8 cellular contexts compared by ENCODE assay signal in the genomic region with DNA sequence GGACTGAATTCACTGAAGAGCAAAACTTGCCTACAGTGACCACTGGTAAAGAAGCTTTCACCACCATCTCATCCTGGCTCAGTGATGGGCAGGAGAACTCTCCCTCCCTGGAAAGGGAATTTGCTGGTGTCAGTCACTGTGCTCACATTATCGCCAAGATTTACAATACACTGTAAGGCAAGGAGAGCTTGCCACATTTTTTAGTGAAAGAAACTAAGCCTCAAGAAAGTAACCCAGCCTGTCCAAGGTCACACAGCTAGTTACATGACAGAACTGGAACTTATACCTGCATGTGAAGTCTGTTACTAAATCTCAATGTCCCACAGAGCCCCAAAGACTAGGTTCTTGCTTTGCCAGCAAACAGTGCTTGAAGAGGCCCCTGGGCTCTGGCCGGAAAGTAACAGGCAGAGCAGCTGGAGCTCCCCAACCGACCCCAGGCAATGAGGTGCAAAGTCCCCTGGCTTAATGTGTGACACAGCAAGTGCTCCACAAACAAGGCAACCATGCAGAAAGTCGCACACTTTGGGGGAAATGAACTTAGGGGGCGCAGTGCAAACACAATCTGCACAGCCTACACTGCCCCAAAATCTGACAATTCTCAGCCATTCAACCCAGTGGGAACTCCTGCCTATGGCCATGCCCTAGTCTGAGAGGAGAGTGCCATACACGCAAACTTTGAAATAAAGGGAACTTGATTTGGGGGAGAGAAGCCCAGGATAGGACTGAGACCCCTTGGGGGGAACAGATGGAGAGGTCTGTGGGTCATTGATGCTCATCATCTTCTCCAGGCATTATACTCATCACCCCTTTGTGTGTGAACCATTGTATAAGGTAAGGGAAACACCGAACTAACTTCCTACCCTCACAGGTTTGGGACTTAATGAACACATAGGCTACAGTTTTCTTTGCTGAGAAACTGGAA. TPM values are rescaled to one million over a fixed set of nuclear protein-coding genes. Genes with fewer than 3 reads are reported as not detected.
DNase-seq lines count a peak whose midpoint lies in the region; ATAC-seq and TF ChIP-seq lines count a peak whose summit lies in the region.

No MANE protein-coding gene starts in this region.

- H3K4me1 ChIP-seq in HEK293 (ENCODE audit: control insufficient read depth, insufficient read depth, low read length) (peaks cover 8% of the 10 kb centered on the region; the same call in 1 of the 2 replicates), iPS-15b (ENCODE audit: control insufficient read depth, insufficient read depth, low read length) (peaks cover 39% of the 10 kb centered on the region), smooth muscle cell (ENCODE audit: low read depth) (peaks cover 34% of the 10 kb centered on the region)

- WGBS in smooth muscle cell (ENCODE audit: low lambda C conversion rate) = 45% methylated on average over 7 of the region's 7 CpGs

- H2AFZ ChIP-seq in smooth muscle cell (ENCODE audit: low read depth) = no peak overlapping the region

- peaks cover 0 to 46% of the 10 kb centered on the region in 2 experiments; a peak in 1 of 3 replicates for H3K36me3 ChIP-seq in HEK293 (ENCODE audit: control insufficient read depth in 2 of 2, insufficient read depth in 1 of 2, low read length in 2 of 2)
- peaks cover 8% of the 10 kb centered on the region for H3K36me3 ChIP-seq in iPS-15b (ENCODE audit: control insufficient read depth, insufficient read depth, low read length)
- H3K36me3 ChIP-seq in smooth muscle cell (ENCODE audit: low read depth) = no peaks in the 10 kb centered on the region

- H3F3A ChIP-seq in smooth muscle cell (ENCODE audit: low read depth) = no peaks in the 10 kb centered on the region

- H3K4me3 ChIP-seq in HEK293 (ENCODE audit: low read depth, low read length) = peak overlapping the region; percentile 11
- H3K4me3 ChIP-seq in iPS-15b (ENCODE audit: low read depth, low read length) = peak overlapping the region; percentile 72
- peak overlapping the region; percentile 58 for H3K4me3 ChIP-seq in smooth muscle cell

- DNase-seq in activated effector memory CD4-positive, alpha-beta T cell treated with anti-CD3 and anti-CD28 coated beads, Interleukin-2, amount 50 U/mL, for 16 hours = peak; percentile 72
- DNase-seq in smooth muscle cell (lab: John Stamatoyannopoulos, UW; ENCODE audit: unreplicated experiment) (no peak), HuH-7.5 (ENCODE audit: low spot score) (no peak), NCI-H187 (lab: John Stamatoyannopoulos, UW) (no peak)

- H3K4me2 ChIP-seq in smooth muscle cell = peak overlapping the region; percentile 82

- H3K79me2 ChIP-seq in smooth muscle cell (ENCODE audit: low read depth) = peaks cover 58% of the 10 kb centered on the region

- POLR2A ChIA-PET in HEK293 (lab: Yijun Ruan, JAX) = interaction anchor here (0.5 to 6.5 kb wide), 8 partner anchors 17 to 1776 kb away, joined by 3 to 98 read pairs (median 5); partner anchors contain the start of genes ID1 and TPX2

- TF ChIP-seq CTCF in C4-2B (conservative IDR thresholded peaks at IDR 0.05) = no peak
- TF ChIP-seq CTCF in HEK293 (tag by site-specific recombination; IDR thresholded peaks at IDR 0.05) = no peak
- no peak for TF ChIP-seq CTCF in smooth muscle cell (IDR thresholded peaks at IDR 0.05; ENCODE audit: borderline replicate concordance, insufficient read depth, poor library complexity, severe bottlenecking)

- ATAC-seq in GM21360 (IDR thresholded peaks at IDR 0.05; ENCODE audit: unreplicated experiment) = no peak

- H3K27me3 ChIP-seq in iPS-15b (ENCODE audit: control insufficient read depth, insufficient read depth, low read length) (no peaks in the 10 kb centered on the region), smooth muscle cell (ENCODE audit: low read depth) (no peaks in the 10 kb centered on the region)

- no peaks in the 10 kb centered on the region for H4K20me1 ChIP-seq in smooth muscle cell (ENCODE audit: low read depth)

- no peaks in the 10 kb centered on the region for H3K9me3 ChIP-seq in HEK293 (ENCODE audit: control insufficient read depth, insufficient read depth, low read depth, low read length)
- no peaks in the 10 kb centered on the region for H3K9me3 ChIP-seq in iPS-15b (ENCODE audit: control insufficient read depth, insufficient read depth, low read length)
- H3K9me3 ChIP-seq in smooth muscle cell (replicated peaks; ENCODE audit: low read depth) = no peaks in the 10 kb centered on the region

- CTCF ChIA-PET in HEK293 (lab: Yijun Ruan, JAX) = interaction anchor here (0.6 to 10.4 kb wide), 8 partner anchors 10 to 159 kb away, joined by 4 to 303 read pairs (median 7); no protein-coding TSS in a partner anchor

- H3K27ac ChIP-seq in C4-2B = peak overlapping the region; percentile 95
- H3K27ac ChIP-seq in HEK293 (ENCODE audit: extremely low read depth, low read depth, low read length) = no peak overlapping the region
- peak overlapping the region; percentile 69 for H3K27ac ChIP-seq in smooth muscle cell (ENCODE audit: low read depth)

- H3K9ac ChIP-seq in iPS-15b (ENCODE audit: low read depth, low read length) (peak overlapping the region; percentile 38), smooth muscle cell (ENCODE audit: low read depth) (no peak overlapping the region)

TF ChIP-seq in HEK293, 187 proteins besides CTCF, POLR2A, EP300 and RAD21:
- TF ChIP-seq ZNF155 (tag by site-specific recombination; IDR thresholded peaks at IDR 0.05) (no peak), PRDM1 (tag by site-specific recombination; IDR thresholded peaks at IDR 0.05) (peak; percentile 83), ZNF335 (tag by site-specific recombination; conservative IDR thresholded peaks at IDR 0.05) (0 out of 2 replicates have a peak, but pooled peaks have one; percentile 24), ZBTB20 (tag by site-specific recombination; IDR thresholded peaks at IDR 0.05) (peak; percentile 61), ZNF248 (tag by site-specific recombination; IDR thresholded peaks at IDR 0.05) (no peak)

RNA-seq across cellular contexts. Expression of gene BCL2L1, which starts 1.9 kb away (rescaled TPM):
- 35.5 and 47.0 TPM in 2 replicates for total RNA-seq in smooth muscle cell
- polyA plus RNA-seq in smooth muscle cell = 24.8 and 41.1 TPM in 2 replicates

RNA-seq across cellular contexts. Expression of gene TPX2, which starts 18.3 kb away (rescaled TPM):
- total RNA-seq in smooth muscle cell = 24.5 and 28.3 TPM in 2 replicates
- polyA plus RNA-seq in smooth muscle cell = 18.7 and 21.7 TPM in 2 replicates

Comparison
In these comparisons a context has a peak if more than half of its experiments do, and no peak if none do; other contexts are left out.
1. H3K4me3 ChIP-seq: peak in every context shown above with its lines; median percentile 72 in iPS-15b; 58 in smooth muscle cell; 11 in HEK293.